ENCODE assay signal across 9 cellular contexts in the genomic region with DNA sequence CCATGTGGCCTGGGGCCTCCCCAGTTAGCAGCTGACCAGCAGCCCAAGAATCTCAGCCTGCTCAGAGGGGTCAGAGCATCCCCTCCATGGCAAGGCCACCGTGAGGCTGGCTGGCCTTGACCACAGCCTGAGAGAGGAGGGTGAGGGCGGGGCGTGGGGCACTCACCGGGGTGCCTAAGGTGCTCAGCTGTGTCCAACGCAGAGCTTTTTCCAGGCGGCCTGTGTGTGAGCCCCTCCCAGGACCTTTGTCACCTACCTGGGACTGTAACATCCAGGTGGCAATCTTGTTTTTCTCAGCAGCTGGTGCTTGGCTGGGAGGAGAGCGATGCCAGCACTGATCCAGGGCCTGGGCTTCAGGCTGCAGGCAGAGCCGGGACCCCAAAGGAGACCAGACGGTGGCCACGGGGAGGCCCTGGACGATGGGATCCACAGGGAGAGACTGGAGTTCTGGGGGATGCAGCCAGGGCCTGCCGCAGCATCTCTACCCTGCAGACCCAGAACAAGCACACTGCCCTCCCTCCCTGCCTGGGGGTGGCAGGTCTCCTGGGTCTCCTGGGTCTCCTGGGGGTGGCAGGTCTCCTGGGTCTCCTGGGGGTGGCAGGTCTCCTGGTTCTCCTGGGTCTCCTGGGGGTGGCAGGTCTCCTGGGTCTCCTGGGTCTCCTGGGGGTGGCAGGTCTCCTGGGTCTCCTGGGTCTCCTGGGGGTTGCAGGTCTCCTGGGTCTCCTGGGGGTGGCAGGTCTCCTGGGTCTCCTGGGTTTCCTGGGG. TPM values are rescaled to one million over a fixed set of nuclear protein-coding genes. Genes with fewer than 3 reads are reported as not detected.
DNase-seq lines count a peak whose midpoint lies in the region; ATAC-seq, FAIRE-seq and TF ChIP-seq lines count a peak whose summit lies in the region.
"Had no signal": no experiment of that assay in that cellular context is flagged by ENCODE, and none has a peak within 500 bp of the region (broad histone marks: within the 10 kb centered on the region; RNA-seq: fewer than 3 reads in every experiment).

No MANE protein-coding gene starts in this region.

- H3K27me3 ChIP-seq in SJSA1 (replicated peaks) (no peaks in the 10 kb centered on the region), esophagus squamous epithelium (peaks cover 0 to 53% (median 0%) of the 10 kb centered on the region in 4 donors), pancreas (no peaks in the 10 kb centered on the region)

- no peak for TF ChIP-seq CTCF in C4-2B (conservative IDR thresholded peaks at IDR 0.05)
- no peak for TF ChIP-seq CTCF in esophagus squamous epithelium (IDR thresholded peaks at IDR 0.05)
- no peak for TF ChIP-seq CTCF in pancreas (IDR thresholded peaks at IDR 0.05)

- WGBS in esophagus squamous epithelium, 2 donors: 27% methylated on average over 5 of the region's 12 CpGs; no CpG with 5 or more reads in 1 of the 2 donors
- 69 to 81% methylated on average over 12 of the region's 12 CpGs for WGBS in pancreas, 2 donors

- intact Hi-C loops in esophagus squamous epithelium (cut with DNase I): no loop called here
- intact Hi-C loops in pancreas (cut with DNase I): no loop called here

- no peak for TF ChIP-seq POLR2A in esophagus squamous epithelium (IDR thresholded peaks at IDR 0.05)

- peak overlapping the region; percentile 20; the same call in 1 of the 2 replicates for H3K4me3 ChIP-seq in SJSA1
- peak overlapping the region in 2 of 4 donors; percentile 35 to 49 for H3K4me3 ChIP-seq in esophagus squamous epithelium
- H3K4me3 ChIP-seq in pancreas: peak overlapping the region in 1 of 4 donors; percentile 15
- H3K4me3 ChIP-seq: K562 had no signal

- H3K4me1 ChIP-seq in SJSA1 (replicated peaks): peaks cover 31% of the 10 kb centered on the region
- peaks cover 14 to 47% (median 39%) of the 10 kb centered on the region in 3 donors for H3K4me1 ChIP-seq in esophagus squamous epithelium
- no peaks in the 10 kb centered on the region for H3K4me1 ChIP-seq in pancreas

- peaks cover 16% of the 10 kb centered on the region for H3K36me3 ChIP-seq in SJSA1
- no peaks in the 10 kb centered on the region for H3K36me3 ChIP-seq in esophagus squamous epithelium
- no peaks in the 10 kb centered on the region for H3K36me3 ChIP-seq in pancreas

- H3K27ac ChIP-seq in C4-2B (peak overlapping the region; percentile 89), SJSA1 (peak overlapping the region; percentile 76), esophagus squamous epithelium (peak overlapping the region; percentile 45 to 79 (median 64)), pancreas (peak overlapping the region; percentile 52 to 76 (median 68))

- FAIRE-seq in pancreas (lab: Jason Lieb, UNC): no peak
- FAIRE-seq: K562 had no signal

- peak in 2 of 4 donors; percentile 13 to 14 for ATAC-seq in pancreas
- no peak for ATAC-seq in GM21786 (IDR thresholded peaks at IDR 0.05; ENCODE audit: unreplicated experiment)
- ATAC-seq: K562 had no signal

- H3K9me3 ChIP-seq in SJSA1 (replicated peaks): no peaks in the 10 kb centered on the region; the same call in 1 of the 2 replicates
- peaks cover 0 to 4% (median 0%) of the 10 kb centered on the region in 3 donors for H3K9me3 ChIP-seq in esophagus squamous epithelium
- H3K9me3 ChIP-seq in pancreas: no peaks in the 10 kb centered on the region

- DNase-seq in SJSA1 (ENCODE audit: low read depth in 1 of 2, low spot score in 2 of 2): no peak
- no peak for DNase-seq in esophagus squamous epithelium (lab: John Stamatoyannopoulos, UW)
- DNase-seq in pancreas: peak in 2 of 6 donors; percentile 9 to 44
- DNase-seq in NCI-H524 (lab: John Stamatoyannopoulos, UW): no peak
- DNase-seq in SIG-M5 (lab: John Stamatoyannopoulos, UW): no peak
- DNase-seq in UCSD-AML1 (lab: John Stamatoyannopoulos, UW; ENCODE audit: unreplicated experiment): no peak

RNA-seq across cellular contexts. Expression of a gene that starts 12.3 kb away (rescaled TPM):
- total RNA-seq in SJSA1 (2014; rRNA removed; shearing (Covaris generic)): 18.3 and 24.9 TPM in 2 replicates
- total RNA-seq in esophagus squamous epithelium (10 to 100 TPM in 1 of 4 donors, 1 to 10 TPM in 3; 3.3 to 13.9 (median 4.8) TPM), pancreas (10 to 100 TPM in 2 of 6 donors, 1 to 10 TPM in 4; 6.6 to 19.2 (median 9.6) TPM)
- 10 to 100 TPM; 12.9 to 13.2 TPM for polyA plus RNA-seq in pancreas
